ENCODE assay signal across 1 cellular context in genomic region chr16:17345043-17345442, GRCh38.
TF ChIP-seq lines count a peak whose summit lies in the region.

No MANE protein-coding gene starts in this region.

TF ChIP-seq in GM23338, 12 proteins besides CTCF, POLR2A, EP300 and RAD21:
- TF ChIP-seq, protein P1, sequence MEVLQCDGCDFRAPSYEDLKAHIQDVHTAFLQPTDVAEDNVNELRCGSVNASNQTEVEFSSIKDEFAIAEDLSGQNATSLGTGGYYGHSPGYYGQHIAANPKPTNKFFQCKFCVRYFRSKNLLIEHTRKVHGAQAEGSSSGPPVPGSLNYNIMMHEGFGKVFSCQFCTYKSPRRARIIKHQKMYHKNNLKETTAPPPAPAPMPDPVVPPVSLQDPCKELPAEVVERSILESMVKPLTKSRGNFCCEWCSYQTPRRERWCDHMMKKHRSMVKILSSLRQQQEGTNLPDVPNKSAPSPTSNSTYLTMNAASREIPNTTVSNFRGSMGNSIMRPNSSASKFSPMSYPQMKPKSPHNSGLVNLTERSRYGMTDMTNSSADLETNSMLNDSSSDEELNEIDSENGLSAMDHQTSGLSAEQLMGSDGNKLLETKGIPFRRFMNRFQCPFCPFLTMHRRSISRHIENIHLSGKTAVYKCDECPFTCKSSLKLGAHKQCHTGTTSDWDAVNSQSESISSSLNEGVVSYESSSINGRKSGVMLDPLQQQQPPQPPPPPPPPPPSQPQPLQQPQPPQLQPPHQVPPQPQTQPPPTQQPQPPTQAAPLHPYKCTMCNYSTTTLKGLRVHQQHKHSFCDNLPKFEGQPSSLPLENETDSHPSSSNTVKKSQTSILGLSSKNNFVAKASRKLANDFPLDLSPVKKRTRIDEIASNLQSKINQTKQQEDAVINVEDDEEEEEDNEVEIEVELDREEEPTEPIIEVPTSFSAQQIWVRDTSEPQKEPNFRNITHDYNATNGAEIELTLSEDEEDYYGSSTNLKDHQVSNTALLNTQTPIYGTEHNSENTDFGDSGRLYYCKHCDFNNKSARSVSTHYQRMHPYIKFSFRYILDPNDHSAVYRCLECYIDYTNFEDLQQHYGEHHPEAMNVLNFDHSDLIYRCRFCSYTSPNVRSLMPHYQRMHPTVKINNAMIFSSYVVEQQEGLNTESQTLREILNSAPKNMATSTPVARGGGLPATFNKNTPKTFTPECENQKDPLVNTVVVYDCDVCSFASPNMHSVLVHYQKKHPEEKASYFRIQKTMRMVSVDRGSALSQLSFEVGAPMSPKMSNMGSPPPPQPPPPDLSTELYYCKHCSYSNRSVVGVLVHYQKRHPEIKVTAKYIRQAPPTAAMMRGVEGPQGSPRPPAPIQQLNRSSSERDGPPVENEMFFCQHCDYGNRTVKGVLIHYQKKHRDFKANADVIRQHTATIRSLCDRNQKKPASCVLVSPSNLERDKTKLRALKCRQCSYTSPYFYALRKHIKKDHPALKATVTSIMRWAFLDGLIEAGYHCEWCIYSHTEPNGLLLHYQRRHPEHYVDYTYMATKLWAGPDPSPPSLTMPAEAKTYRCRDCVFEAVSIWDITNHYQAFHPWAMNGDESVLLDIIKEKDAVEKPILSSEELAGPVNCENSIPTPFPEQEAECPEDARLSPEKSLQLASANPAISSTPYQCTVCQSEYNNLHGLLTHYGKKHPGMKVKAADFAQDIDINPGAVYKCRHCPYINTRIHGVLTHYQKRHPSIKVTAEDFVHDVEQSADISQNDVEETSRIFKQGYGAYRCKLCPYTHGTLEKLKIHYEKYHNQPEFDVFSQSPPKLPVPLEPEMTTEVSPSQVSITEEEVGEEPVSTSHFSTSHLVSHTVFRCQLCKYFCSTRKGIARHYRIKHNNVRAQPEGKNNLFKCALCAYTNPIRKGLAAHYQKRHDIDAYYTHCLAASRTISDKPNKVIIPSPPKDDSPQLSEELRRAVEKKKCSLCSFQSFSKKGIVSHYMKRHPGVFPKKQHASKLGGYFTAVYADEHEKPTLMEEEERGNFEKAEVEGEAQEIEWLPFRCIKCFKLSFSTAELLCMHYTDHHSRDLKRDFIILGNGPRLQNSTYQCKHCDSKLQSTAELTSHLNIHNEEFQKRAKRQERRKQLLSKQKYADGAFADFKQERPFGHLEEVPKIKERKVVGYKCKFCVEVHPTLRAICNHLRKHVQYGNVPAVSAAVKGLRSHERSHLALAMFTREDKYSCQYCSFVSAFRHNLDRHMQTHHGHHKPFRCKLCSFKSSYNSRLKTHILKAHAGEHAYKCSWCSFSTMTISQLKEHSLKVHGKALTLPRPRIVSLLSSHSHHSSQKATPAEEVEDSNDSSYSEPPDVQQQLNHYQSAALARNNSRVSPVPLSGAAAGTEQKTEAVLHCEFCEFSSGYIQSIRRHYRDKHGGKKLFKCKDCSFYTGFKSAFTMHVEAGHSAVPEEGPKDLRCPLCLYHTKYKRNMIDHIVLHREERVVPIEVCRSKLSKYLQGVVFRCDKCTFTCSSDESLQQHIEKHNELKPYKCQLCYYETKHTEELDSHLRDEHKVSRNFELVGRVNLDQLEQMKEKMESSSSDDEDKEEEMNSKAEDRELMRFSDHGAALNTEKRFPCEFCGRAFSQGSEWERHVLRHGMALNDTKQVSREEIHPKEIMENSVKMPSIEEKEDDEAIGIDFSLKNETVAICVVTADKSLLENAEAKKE (CRISPR knock-in tag; IDR thresholded peaks at IDR 0.05), result no peak
- TF ChIP-seq JUNB (IDR thresholded peaks at IDR 0.05; ENCODE audit: unreplicated experiment) (no peak), ZNF114 (CRISPR knock-in tag; IDR thresholded peaks at IDR 0.05) (no peak), ETS1 (IDR thresholded peaks at IDR 0.05) (no peak), EZH2phosphoT487 (IDR thresholded peaks at IDR 0.05; ENCODE audit: unreplicated experiment) (no peak), STAT1 (IDR thresholded peaks at IDR 0.05; ENCODE audit: unreplicated experiment) (no peak), EZH2 (IDR thresholded peaks at IDR 0.05; ENCODE audit: low read depth, unreplicated experiment) (no peak)
TF ChIP-seq in GM23338: peak in this region for 0.
